Comparison of ENCODE assay signal across 13 cellular contexts in genomic region chr6:63677282-63677681, GRCh38. TPM values are rescaled to one million over a fixed set of nuclear protein-coding genes. Genes with fewer than 3 reads are reported as not detected.
DNase-seq lines count a peak whose midpoint lies in the region; ATAC-seq and TF ChIP-seq lines count a peak whose summit lies in the region.
"Had no signal": no experiment of that assay in that cellular context is flagged by ENCODE, and none has a peak within 500 bp of the region (broad histone marks: within the 10 kb centered on the region; RNA-seq: fewer than 3 reads in every experiment).

No MANE protein-coding gene starts in this region.

- TF ChIP-seq CTCF in fibroblast of pulmonary artery (IDR thresholded peaks at IDR 0.05; ENCODE audit: low read length, missing control alignments) (no peak), natural killer cell (IDR thresholded peaks at IDR 0.05) (no peak)

- no peaks in the 10 kb centered on the region for H3K36me3 Mint-ChIP-seq in natural killer cell

- peak; percentile 6 for DNase-seq in EH (ENCODE audit: low read depth)
- peak; percentile 22 for DNase-seq in NCI-H69 (lab: John Stamatoyannopoulos, UW)
- peak; percentile 26 for DNase-seq in fibroblast of pulmonary artery (ENCODE audit: low read depth)
- peak; percentile 13 for DNase-seq in pons (ENCODE audit: low spot score)
- DNase-seq in DMS114 treated with DMSO at 0.1 percent for 48 hours (lab: John Stamatoyannopoulos, UW; ENCODE audit: unreplicated experiment): no peak
- DNase-seq in natural killer cell: no peak
- DNase-seq: activated gamma-delta T cell; C1 segment of cervical spinal cord; naive thymus-derived CD8-positive, alpha-beta T cell; NCI-H187; stimulated activated CD4-positive, alpha-beta T cell treated with anti-CD3 and anti-CD28 coated beads, Interleukin-4, amount 100 ng/mL, for 1 hour had no signal

- intact Hi-C loops in natural killer cell (cut with micrococcal nuclease): loop anchor here (10.0 kb wide), 1 partner anchor 82 kb away; no protein-coding TSS in a partner anchor

- no peak overlapping the region for H3K4me3 Mint-ChIP-seq in natural killer cell
- H3K4me3 Mint-ChIP-seq: naive thymus-derived CD8-positive, alpha-beta T cell had no signal

- peaks cover 30 to 31% of the 10 kb centered on the region in 2 donors for H3K4me1 Mint-ChIP-seq in natural killer cell

- ATAC-seq in GM18861 (IDR thresholded peaks at IDR 0.05; ENCODE audit: unreplicated experiment): no peak
- ATAC-seq in GM18867 (IDR thresholded peaks at IDR 0.05; ENCODE audit: unreplicated experiment): no peak
- no peak for ATAC-seq in natural killer cell

- no peak overlapping the region for H3K4me3 ChIP-seq in fibroblast of pulmonary artery (replicated peaks; ENCODE audit: low read depth, low read length)

- no peaks in the 10 kb centered on the region for H3K27me3 Mint-ChIP-seq in natural killer cell (ENCODE audit: low read depth in 2 of 2)
- H3K27me3 Mint-ChIP-seq: naive thymus-derived CD8-positive, alpha-beta T cell had no signal

- no peaks in the 10 kb centered on the region for H3K9me3 Mint-ChIP-seq in natural killer cell
- H3K9me3 Mint-ChIP-seq: naive thymus-derived CD8-positive, alpha-beta T cell had no signal

- no peak overlapping the region for H3K27ac Mint-ChIP-seq in natural killer cell
- H3K27ac Mint-ChIP-seq: naive thymus-derived CD8-positive, alpha-beta T cell had no signal

RNA-seq across cellular contexts. Expression of gene PHF3, which starts 41.7 kb away (rescaled TPM):
- 10 to 100 TPM; 80.2 to 84.4 (median 84.0) TPM for total RNA-seq in natural killer cell

Comparison
In these comparisons a context has a peak if more than half of its experiments do, and no peak if none do; other contexts are left out.
1. DNase-seq: peak in EH (single experiment), NCI-H69 (single experiment), fibroblast of pulmonary artery (single experiment) and pons (single experiment); none in DMS114 treated with DMSO at 0.1 percent for 48 hours (single experiment) and natural killer cell (single experiment).